ENCODE assay signal across 18 cellular contexts in the genomic region with DNA sequence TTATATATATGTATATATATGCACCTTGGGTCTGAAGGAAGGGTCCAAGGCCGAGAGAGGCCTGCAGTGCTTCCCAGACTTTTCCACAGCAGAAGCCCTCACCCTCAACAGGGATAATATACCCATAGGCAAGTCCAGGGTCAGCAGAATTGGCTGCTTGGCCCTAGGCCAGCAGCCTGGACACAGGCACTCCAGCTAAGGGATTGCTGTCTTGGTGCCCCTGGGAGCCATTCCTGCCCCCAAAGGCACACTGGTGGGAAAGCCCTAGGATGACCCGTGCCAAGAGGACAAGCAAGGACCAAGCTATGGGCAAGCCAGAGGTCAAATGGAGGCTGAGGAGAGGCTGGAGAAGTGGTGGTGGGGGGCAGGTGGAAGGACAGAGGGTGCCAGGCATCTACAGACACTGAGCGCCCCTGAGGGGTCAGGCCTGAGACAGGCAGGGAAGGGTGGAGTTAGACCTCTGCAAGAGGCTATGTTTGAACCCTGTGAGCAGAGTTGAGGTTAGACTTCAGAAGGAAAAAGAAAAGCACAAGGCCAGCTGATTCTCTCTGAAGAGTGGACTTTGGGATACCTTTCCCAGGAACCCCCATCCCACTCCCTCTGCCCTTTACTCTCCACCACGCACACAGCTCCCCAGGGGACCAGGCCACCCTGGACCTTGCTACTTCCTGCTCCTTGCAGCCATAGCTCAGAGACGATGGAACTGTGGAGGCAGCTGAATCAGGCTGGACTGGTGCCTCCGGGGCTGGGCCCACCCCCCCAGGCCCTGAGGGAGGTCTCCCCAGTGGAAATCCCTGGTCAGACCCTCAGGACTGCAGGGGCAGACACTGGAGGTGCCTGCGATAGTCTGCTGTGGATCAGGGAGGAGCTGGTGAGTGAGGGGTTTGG. TPM values are rescaled to one million over a fixed set of nuclear protein-coding genes. Genes with fewer than 3 reads are reported as not detected.
DNase-seq lines count a peak whose midpoint lies in the region; ATAC-seq and TF ChIP-seq lines count a peak whose summit lies in the region.
"Had no signal": no experiment of that assay in that cellular context is flagged by ENCODE, and none has a peak within 500 bp of the region (broad histone marks: within the 10 kb centered on the region; RNA-seq: fewer than 3 reads in every experiment).

A gene with protein sequence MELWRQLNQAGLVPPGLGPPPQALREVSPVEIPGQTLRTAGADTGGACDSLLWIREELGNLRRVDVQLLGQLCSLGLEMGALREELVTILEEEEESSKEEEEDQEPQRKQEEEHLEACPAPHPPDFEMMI (plus strand): TSS at position 684 of the 888 bp plus-strand sequence. CDS start 14 bp downstream, at position 698.

- H3K9me3 ChIP-seq in Loucy (ENCODE audit: insufficient read depth, low read depth, low read length) (no peaks in the 10 kb centered on the region), hepatocyte (ENCODE audit: low read depth) (no peaks in the 10 kb centered on the region), mucosa of descending colon (no peaks in the 10 kb centered on the region)
- H3K9me3 ChIP-seq: neutrophil had no signal

- TF ChIP-seq CTCF in Loucy (conservative IDR thresholded peaks at IDR 0.05; ENCODE audit: low read length): no peak
- TF ChIP-seq CTCF in hepatocyte (IDR thresholded peaks at IDR 0.05; ENCODE audit: poor library complexity): no peak
- TF ChIP-seq CTCF in GM20000 (IDR thresholded peaks at IDR 0.05; ENCODE audit: extremely low read depth, missing control alignments): no peak
- no peak for TF ChIP-seq CTCF in mucosa of descending colon (IDR thresholded peaks at IDR 0.05)

- peaks cover 12% of the 10 kb centered on the region for H3K4me1 ChIP-seq in Loucy (ENCODE audit: insufficient read depth, low read length, poor library complexity, severe bottlenecking)
- no peaks in the 10 kb centered on the region for H3K4me1 ChIP-seq in hepatocyte (ENCODE audit: insufficient read depth)
- H3K4me1 ChIP-seq in mucosa of descending colon (ENCODE audit: low read depth): no peaks in the 10 kb centered on the region

- H3K27ac ChIP-seq in hepatocyte: peak within 1 kb of the TSS; percentile 51
- H3K27ac ChIP-seq: neutrophil had no signal

- DNase-seq in activated naive CD4-positive, alpha-beta T cell treated with anti-CD3 and anti-CD28 coated beads, Interleukin-2, amount 10 ng/mL, durations not matched to agents 7 days and 5 days: no peak
- DNase-seq in activated naive CD4-positive, alpha-beta T cell treated with anti-CD3 and anti-CD28 coated beads for 36 hours: no peak
- DNase-seq in hepatocyte (ENCODE audit: low spot score) (no peak), GM20000 (ENCODE audit: low spot score) (no peak), mucosa of descending colon (no peak)
- no peak for DNase-seq in stimulated activated effector memory CD8-positive, alpha-beta T cell treated with anti-CD3 and anti-CD28 coated beads, Interleukin-12 subunit alpha, Interleukin-12 subunit beta, amount 100 ng/mL, for 72 hours (ENCODE audit: low spot score in 2 of 2)
- DNase-seq: activated CD4-positive, CD25-positive, alpha-beta regulatory T cell treated with anti-CD3 and anti-CD28 coated beads, Interleukin-2, amount 50 U/mL, for 72 hours; amniotic stem cell; caudate nucleus; effector memory CD4-positive, alpha-beta T cell; NCI-H1436 treated with DMSO at 0.1 percent for 48 hours; NCI-H2227 treated with DMSO at 0.1 percent for 48 hours; right cardiac atrium; SIG-M5 had no signal

- no peaks in the 10 kb centered on the region for H4K20me1 ChIP-seq in Loucy (ENCODE audit: insufficient read depth, low read length, poor library complexity, severe bottlenecking)
- H4K20me1 ChIP-seq in hepatocyte (ENCODE audit: insufficient read depth, poor library complexity, severe bottlenecking): no peaks in the 10 kb centered on the region

- H3K27me3 Mint-ChIP-seq in activated naive CD4-positive, alpha-beta T cell treated with anti-CD3 and anti-CD28 coated beads, Interleukin-2, amount 10 ng/mL, durations not matched to agents 7 days and 5 days: peaks cover 35% of the 10 kb centered on the region
- no peaks in the 10 kb centered on the region for H3K27me3 Mint-ChIP-seq in activated naive CD4-positive, alpha-beta T cell treated with anti-CD3 and anti-CD28 coated beads for 36 hours (ENCODE audit: low read depth)

- intact Hi-C loops in activated naive CD4-positive, alpha-beta T cell treated with anti-CD3 and anti-CD28 coated beads for 36 hours (cut with micrococcal nuclease): no loop called here
- intact Hi-C loops in mucosa of descending colon (cut with DNase I, micrococcal nuclease): no loop called here

- H3F3A ChIP-seq in Loucy (ENCODE audit: low read depth): no peaks in the 10 kb centered on the region

- CTCF ChIA-PET in activated naive CD4-positive, alpha-beta T cell treated with anti-CD3 and anti-CD28 coated beads, Interleukin-2, amount 10 ng/mL, durations not matched to agents 7 days and 5 days (lab: Charles Lee): interaction anchor here (0.9 to 1.4 kb wide), 2 partner anchors 129 to 154 kb away, joined by 3 read pairs; no protein-coding TSS in a partner anchor
- CTCF ChIA-PET in activated naive CD4-positive, alpha-beta T cell treated with anti-CD3 and anti-CD28 coated beads for 36 hours (lab: Charles Lee): interaction anchor here (0.7 kb wide), 1 partner anchor 204 kb away, joined by 4 read pairs; no protein-coding TSS in a partner anchor

- H3K9me2 ChIP-seq in Loucy (replicated peaks; ENCODE audit: low read depth, low read length) (no peaks in the 10 kb centered on the region), hepatocyte (replicated peaks; ENCODE audit: insufficient read depth) (no peaks in the 10 kb centered on the region)

- H2AFZ ChIP-seq in Loucy (ENCODE audit: low read length): peak within 1 kb of the TSS; percentile 63; the same call in 1 of the 2 replicates
- no peak within 1 kb of the TSS for H2AFZ ChIP-seq in hepatocyte

- H3K4me3 Mint-ChIP-seq in activated naive CD4-positive, alpha-beta T cell treated with anti-CD3 and anti-CD28 coated beads, Interleukin-2, amount 10 ng/mL, durations not matched to agents 7 days and 5 days: no peak within 1 kb of the TSS
- no peak within 1 kb of the TSS for H3K4me3 Mint-ChIP-seq in activated naive CD4-positive, alpha-beta T cell treated with anti-CD3 and anti-CD28 coated beads for 36 hours
- H3K4me3 Mint-ChIP-seq in stimulated activated effector memory CD8-positive, alpha-beta T cell treated with anti-CD3 and anti-CD28 coated beads, Interleukin-12 subunit alpha, Interleukin-12 subunit beta, amount 100 ng/mL, for 72 hours: no peak within 1 kb of the TSS

- H3K4me2 ChIP-seq in Loucy (ENCODE audit: low read depth, low read length, poor library complexity, severe bottlenecking): no peak within 1 kb of the TSS
- H3K4me2 ChIP-seq in hepatocyte: peak within 1 kb of the TSS; percentile 44

- H3K27ac Mint-ChIP-seq in activated naive CD4-positive, alpha-beta T cell treated with anti-CD3 and anti-CD28 coated beads, Interleukin-2, amount 10 ng/mL, durations not matched to agents 7 days and 5 days: peak within 1 kb of the TSS; percentile 58
- H3K27ac Mint-ChIP-seq in activated naive CD4-positive, alpha-beta T cell treated with anti-CD3 and anti-CD28 coated beads for 36 hours: no peak within 1 kb of the TSS
- peak within 1 kb of the TSS; percentile 23 for H3K27ac Mint-ChIP-seq in stimulated activated effector memory CD8-positive, alpha-beta T cell treated with anti-CD3 and anti-CD28 coated beads, Interleukin-12 subunit alpha, Interleukin-12 subunit beta, amount 100 ng/mL, for 72 hours

- 69% methylated on average over 7 of the region's 7 CpGs for WGBS in hepatocyte (ENCODE audit: low lambda C conversion rate, missing lambda C conversion rate)

- H3K4me3 ChIP-seq in Loucy (ENCODE audit: low read length, poor library complexity, severe bottlenecking) (no peak within 1 kb of the TSS), hepatocyte (no peak within 1 kb of the TSS), mucosa of descending colon (no peak within 1 kb of the TSS)

- H3K27me3 ChIP-seq in Loucy (ENCODE audit: insufficient read depth, low read length, poor library complexity, severe bottlenecking): no peaks in the 10 kb centered on the region
- H3K27me3 ChIP-seq in hepatocyte: peaks cover 1% of the 10 kb centered on the region

- H3K79me2 ChIP-seq in Loucy (ENCODE audit: insufficient read depth, low read length) (peaks cover 15% of the 10 kb centered on the region; the same call in 1 of the 2 replicates), hepatocyte (peaks cover 10% of the 10 kb centered on the region)

- ATAC-seq in stimulated activated effector memory CD8-positive, alpha-beta T cell treated with anti-CD3 and anti-CD28 coated beads, Interleukin-12 subunit alpha, Interleukin-12 subunit beta, amount 100 ng/mL, for 72 hours: no peak
- ATAC-seq in GM18873 (IDR thresholded peaks at IDR 0.05; ENCODE audit: low FRiP score, unreplicated experiment): no peak
- ATAC-seq in mucosa of descending colon: no peak
- ATAC-seq: right cardiac atrium had no signal

- peaks cover 32% of the 10 kb centered on the region for H3K4me1 Mint-ChIP-seq in activated naive CD4-positive, alpha-beta T cell treated with anti-CD3 and anti-CD28 coated beads, Interleukin-2, amount 10 ng/mL, durations not matched to agents 7 days and 5 days
- peaks cover 9% of the 10 kb centered on the region for H3K4me1 Mint-ChIP-seq in activated naive CD4-positive, alpha-beta T cell treated with anti-CD3 and anti-CD28 coated beads for 36 hours (ENCODE audit: low read depth)
- H3K4me1 Mint-ChIP-seq in stimulated activated effector memory CD8-positive, alpha-beta T cell treated with anti-CD3 and anti-CD28 coated beads, Interleukin-12 subunit alpha, Interleukin-12 subunit beta, amount 100 ng/mL, for 72 hours: peaks cover 3% of the 10 kb centered on the region

- H3K9ac ChIP-seq in Loucy (ENCODE audit: low read depth, low read length, poor library complexity, severe bottlenecking): no peak within 1 kb of the TSS

- no peaks in the 10 kb centered on the region for H3K9me3 Mint-ChIP-seq in activated naive CD4-positive, alpha-beta T cell treated with anti-CD3 and anti-CD28 coated beads, Interleukin-2, amount 10 ng/mL, durations not matched to agents 7 days and 5 days
- H3K9me3 Mint-ChIP-seq in activated naive CD4-positive, alpha-beta T cell treated with anti-CD3 and anti-CD28 coated beads for 36 hours: no peaks in the 10 kb centered on the region
- no peaks in the 10 kb centered on the region for H3K9me3 Mint-ChIP-seq in stimulated activated effector memory CD8-positive, alpha-beta T cell treated with anti-CD3 and anti-CD28 coated beads, Interleukin-12 subunit alpha, Interleukin-12 subunit beta, amount 100 ng/mL, for 72 hours

- H3K36me3 ChIP-seq in Loucy (ENCODE audit: insufficient read depth, low read length): no peaks in the 10 kb centered on the region
- no peaks in the 10 kb centered on the region for H3K36me3 ChIP-seq in hepatocyte (replicated peaks; ENCODE audit: insufficient read depth, low read depth)
- no peaks in the 10 kb centered on the region for H3K36me3 ChIP-seq in mucosa of descending colon (ENCODE audit: low read depth)
- H3K36me3 ChIP-seq: neutrophil had no signal

- H3K36me3 Mint-ChIP-seq in activated naive CD4-positive, alpha-beta T cell treated with anti-CD3 and anti-CD28 coated beads, Interleukin-2, amount 10 ng/mL, durations not matched to agents 7 days and 5 days: peaks cover 5% of the 10 kb centered on the region
- peaks cover 1% of the 10 kb centered on the region for H3K36me3 Mint-ChIP-seq in activated naive CD4-positive, alpha-beta T cell treated with anti-CD3 and anti-CD28 coated beads for 36 hours (ENCODE audit: low read depth)
- peaks cover 3% of the 10 kb centered on the region for H3K36me3 Mint-ChIP-seq in stimulated activated effector memory CD8-positive, alpha-beta T cell treated with anti-CD3 and anti-CD28 coated beads, Interleukin-12 subunit alpha, Interleukin-12 subunit beta, amount 100 ng/mL, for 72 hours

RNA-seq across cellular contexts. Expression of the gene that starts here (rescaled TPM):
- not detected for total RNA-seq in activated naive CD4-positive, alpha-beta T cell treated with anti-CD3 and anti-CD28 coated beads for 36 hours
- total RNA-seq in hepatocyte: 2.3 and 3.7 TPM in 2 replicates
- 1.1 and 4.3 TPM in 2 replicates for polyA plus RNA-seq in hepatocyte
- total RNA-seq in mucosa of descending colon: not detected
- total RNA-seq: fibroblast of lung, right cardiac atrium had no signal
- polyA plus RNA-seq: fibroblast of lung, right cardiac atrium had no signal
